ENCODE assay signal across 31 cellular contexts in the genomic region with DNA sequence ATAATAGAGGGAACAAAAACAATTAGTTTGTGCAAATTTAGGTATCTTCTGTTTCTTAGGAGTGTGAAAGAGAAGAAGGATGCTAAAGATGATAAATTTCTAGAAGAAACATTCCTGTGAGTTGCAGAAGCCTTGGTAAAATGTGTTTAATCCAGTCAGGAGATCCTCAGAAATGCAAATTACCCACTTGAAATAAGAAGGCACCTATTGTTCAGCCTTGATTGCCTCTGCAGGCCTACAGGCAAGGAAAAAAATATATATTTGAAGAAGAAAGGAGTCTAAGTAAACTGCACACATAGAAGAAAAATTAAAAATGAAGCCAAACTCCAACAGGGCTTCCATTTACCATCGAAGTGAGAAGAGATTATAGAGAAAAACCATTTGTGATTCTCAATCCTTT. TPM values are rescaled to one million over a fixed set of nuclear protein-coding genes. Genes with fewer than 3 reads are reported as not detected.
"Had no signal": no experiment of that assay in that cellular context is flagged by ENCODE, and none has a peak within 500 bp of the region (broad histone marks: within the 10 kb centered on the region; RNA-seq: fewer than 3 reads in every experiment).

No MANE protein-coding gene starts in this region.

- H3K9me3 Mint-ChIP-seq: activated CD4-positive, alpha-beta memory T cell treated with anti-CD3 and anti-CD28 coated beads for 36 hours; activated CD4-positive, alpha-beta T cell treated with anti-CD3 and anti-CD28 coated beads, Interleukin-2, amount 10 ng/mL, durations not matched to agents 24 days and 14 days; activated naive CD4-positive, alpha-beta T cell treated with anti-CD3 and anti-CD28 coated beads, Interleukin-2, amount 10 ng/mL, durations not matched to agents 7 days and 5 days; activated naive CD8-positive, alpha-beta T cell treated with anti-CD3 and anti-CD28 coated beads, Interleukin-2, amount 10 ng/mL, durations not matched to agents 7 days and 5 days; stimulated activated memory B cell treated with anti-CD40 and anti-IgM and Interleukin-4, amounts not matched to agents 10 μg/mL and 1 μg/mL and 100 μg/mL, for 72 hours had no signal

- H3K4me1 Mint-ChIP-seq: activated CD4-positive, alpha-beta T cell treated with anti-CD3 and anti-CD28 coated beads, Interleukin-2, amount 10 ng/mL, durations not matched to agents 24 days and 14 days; activated naive CD4-positive, alpha-beta T cell treated with anti-CD3 and anti-CD28 coated beads, Interleukin-2, amount 10 ng/mL, durations not matched to agents 7 days and 5 days; activated naive CD8-positive, alpha-beta T cell treated with anti-CD3 and anti-CD28 coated beads, Interleukin-2, amount 10 ng/mL, durations not matched to agents 7 days and 5 days; naive thymus-derived CD4-positive, alpha-beta T cell; stimulated activated memory B cell treated with anti-CD40 and anti-IgM and Interleukin-4, amounts not matched to agents 10 μg/mL and 1 μg/mL and 100 μg/mL, for 72 hours; stimulated activated naive CD8-positive, alpha-beta T cell treated with anti-CD3 and anti-CD28 coated beads, Interleukin-15, amount 100 ng/mL, for 72 hours; T-helper 17 cell had no signal

- H3K36me3 Mint-ChIP-seq: activated CD4-positive, alpha-beta memory T cell treated with anti-CD3 and anti-CD28 coated beads for 36 hours; activated naive CD4-positive, alpha-beta T cell treated with anti-CD3 and anti-CD28 coated beads, Interleukin-2, amount 10 ng/mL, durations not matched to agents 7 days and 5 days; activated naive CD8-positive, alpha-beta T cell treated with anti-CD3 and anti-CD28 coated beads, Interleukin-2, amount 10 ng/mL, durations not matched to agents 7 days and 5 days; naive thymus-derived CD4-positive, alpha-beta T cell; stimulated activated memory B cell treated with anti-CD40 and anti-IgM and Interleukin-4, amounts not matched to agents 10 μg/mL and 1 μg/mL and 100 μg/mL, for 72 hours had no signal

- H3K27ac ChIP-seq: heart right ventricle, left ventricle myocardium inferior, pancreas, psoas muscle, upper lobe of left lung, vagina, WERI-Rb-1 had no signal

- ATAC-seq: heart right ventricle; naive thymus-derived CD4-positive, alpha-beta T cell; pancreas; psoas muscle; stimulated activated memory B cell treated with anti-CD40 and anti-IgM and Interleukin-4, amounts not matched to agents 10 μg/mL and 1 μg/mL and 100 μg/mL, for 72 hours; stimulated activated naive CD8-positive, alpha-beta T cell treated with anti-CD3 and anti-CD28 coated beads, Interleukin-15, amount 100 ng/mL, for 72 hours; T-helper 17 cell had no signal

- H3K27me3 ChIP-seq: heart right ventricle, pancreas, upper lobe of left lung, vagina had no signal

- H3K9me3 ChIP-seq: heart right ventricle, left ventricle myocardium inferior, pancreas, psoas muscle, upper lobe of left lung, vagina had no signal

- DNase-seq: activated CD4-positive, alpha-beta memory T cell treated with anti-CD3 and anti-CD28 coated beads for 36 hours; activated CD4-positive, alpha-beta T cell treated with anti-CD3 and anti-CD28 coated beads, Interleukin-2, amount 10 ng/mL, durations not matched to agents 24 days and 14 days; activated CD4-positive, CD25-positive, alpha-beta regulatory T cell treated with anti-CD3 and anti-CD28 coated beads, Interleukin-2, amount 50 U/mL, for 72 hours; activated CD8-positive, alpha-beta memory T cell treated with anti-CD3 and anti-CD28 coated beads, Interleukin-2, amount 50 U/mL, for 48 hours; activated gamma-delta T cell; activated naive CD4-positive, alpha-beta T cell treated with anti-CD3 and anti-CD28 coated beads, Interleukin-2, amount 10 ng/mL, durations not matched to agents 7 days and 5 days; activated naive CD8-positive, alpha-beta T cell treated with anti-CD3 and anti-CD28 coated beads, Interleukin-2, amount 10 ng/mL, durations not matched to agents 7 days and 5 days; activated T-cell treated with anti-CD3 and anti-CD28 coated beads, Interleukin-2, amount 50 U/mL, for 24 hours; central memory CD4-positive, alpha-beta T cell; heart right ventricle; islet precursor cell; left ventricle myocardium inferior; naive thymus-derived CD4-positive, alpha-beta T cell; nucleus accumbens; pancreas; psoas muscle; stimulated activated CD4-positive, alpha-beta T cell treated with anti-CD3 and anti-CD28 coated beads, Interleukin-1b, Interleukin-23, amount 100 ng/mL, for 48 hours; stimulated activated CD4-positive, alpha-beta T cell treated with anti-CD3 and anti-CD28 coated beads, Interleukin-4, amount 100 ng/mL, for 4 hours; stimulated activated CD8-positive, alpha-beta memory T cell treated with anti-CD3 and anti-CD28 coated beads, Interleukin-4, amount 100 ng/mL, for 48 hours; stimulated activated naive CD8-positive, alpha-beta T cell treated with anti-CD3 and anti-CD28 coated beads, Interleukin-15, amount 100 ng/mL, for 72 hours; substantia nigra; T-helper 17 cell; T1000; upper lobe of left lung; WERI-Rb-1 had no signal

- H3K4me1 ChIP-seq: heart right ventricle, left ventricle myocardium inferior, pancreas, psoas muscle, upper lobe of left lung, vagina had no signal

- H3K4me3 ChIP-seq: heart right ventricle, left ventricle myocardium inferior, pancreas, psoas muscle, smooth muscle cell, upper lobe of left lung, vagina had no signal

- H3K4me3 Mint-ChIP-seq: activated CD4-positive, alpha-beta memory T cell treated with anti-CD3 and anti-CD28 coated beads for 36 hours; activated CD4-positive, alpha-beta T cell treated with anti-CD3 and anti-CD28 coated beads, Interleukin-2, amount 10 ng/mL, durations not matched to agents 24 days and 14 days; activated naive CD4-positive, alpha-beta T cell treated with anti-CD3 and anti-CD28 coated beads, Interleukin-2, amount 10 ng/mL, durations not matched to agents 7 days and 5 days; activated naive CD8-positive, alpha-beta T cell treated with anti-CD3 and anti-CD28 coated beads, Interleukin-2, amount 10 ng/mL, durations not matched to agents 7 days and 5 days; activated T-cell treated with anti-CD3 and anti-CD28 coated beads, Interleukin-2, amount 50 U/mL, for 24 hours; naive thymus-derived CD4-positive, alpha-beta T cell; stimulated activated memory B cell treated with anti-CD40 and anti-IgM and Interleukin-4, amounts not matched to agents 10 μg/mL and 1 μg/mL and 100 μg/mL, for 72 hours; stimulated activated naive CD8-positive, alpha-beta T cell treated with anti-CD3 and anti-CD28 coated beads, Interleukin-15, amount 100 ng/mL, for 72 hours; T-helper 17 cell had no signal

- H3K27ac Mint-ChIP-seq: activated CD4-positive, alpha-beta memory T cell treated with anti-CD3 and anti-CD28 coated beads for 36 hours; activated CD4-positive, alpha-beta T cell treated with anti-CD3 and anti-CD28 coated beads, Interleukin-2, amount 10 ng/mL, durations not matched to agents 24 days and 14 days; activated naive CD4-positive, alpha-beta T cell treated with anti-CD3 and anti-CD28 coated beads, Interleukin-2, amount 10 ng/mL, durations not matched to agents 7 days and 5 days; activated naive CD8-positive, alpha-beta T cell treated with anti-CD3 and anti-CD28 coated beads, Interleukin-2, amount 10 ng/mL, durations not matched to agents 7 days and 5 days; activated T-cell treated with anti-CD3 and anti-CD28 coated beads, Interleukin-2, amount 50 U/mL, for 24 hours; naive thymus-derived CD4-positive, alpha-beta T cell; stimulated activated memory B cell treated with anti-CD40 and anti-IgM and Interleukin-4, amounts not matched to agents 10 μg/mL and 1 μg/mL and 100 μg/mL, for 72 hours; stimulated activated naive CD8-positive, alpha-beta T cell treated with anti-CD3 and anti-CD28 coated beads, Interleukin-15, amount 100 ng/mL, for 72 hours; T-helper 17 cell had no signal

- H3K27me3 Mint-ChIP-seq: activated CD4-positive, alpha-beta memory T cell treated with anti-CD3 and anti-CD28 coated beads for 36 hours; activated CD4-positive, alpha-beta T cell treated with anti-CD3 and anti-CD28 coated beads, Interleukin-2, amount 10 ng/mL, durations not matched to agents 24 days and 14 days; activated naive CD4-positive, alpha-beta T cell treated with anti-CD3 and anti-CD28 coated beads, Interleukin-2, amount 10 ng/mL, durations not matched to agents 7 days and 5 days; activated naive CD8-positive, alpha-beta T cell treated with anti-CD3 and anti-CD28 coated beads, Interleukin-2, amount 10 ng/mL, durations not matched to agents 7 days and 5 days; activated T-cell treated with anti-CD3 and anti-CD28 coated beads, Interleukin-2, amount 50 U/mL, for 24 hours; naive thymus-derived CD4-positive, alpha-beta T cell; stimulated activated memory B cell treated with anti-CD40 and anti-IgM and Interleukin-4, amounts not matched to agents 10 μg/mL and 1 μg/mL and 100 μg/mL, for 72 hours; stimulated activated naive CD8-positive, alpha-beta T cell treated with anti-CD3 and anti-CD28 coated beads, Interleukin-15, amount 100 ng/mL, for 72 hours; T-helper 17 cell had no signal

- H3K36me3 ChIP-seq: heart right ventricle, left ventricle myocardium inferior, pancreas, upper lobe of left lung, vagina, WERI-Rb-1 had no signal

- H3K4me2 ChIP-seq: smooth muscle cell had no signal

RNA-seq across cellular contexts. Expression of gene LHX8, which starts 51.0 kb away (rescaled TPM):
- total RNA-seq: activated CD4-positive, alpha-beta memory T cell treated with anti-CD3 and anti-CD28 coated beads for 36 hours; activated CD4-positive, alpha-beta T cell treated with anti-CD3 and anti-CD28 coated beads, Interleukin-2, amount 10 ng/mL, durations not matched to agents 24 days and 14 days; activated naive CD8-positive, alpha-beta T cell treated with anti-CD3 and anti-CD28 coated beads, Interleukin-2, amount 10 ng/mL, durations not matched to agents 7 days and 5 days; endothelial cell of umbilical vein; fibroblast of lung; heart right ventricle; left ventricle myocardium inferior; lung microvascular endothelial cell; naive thymus-derived CD4-positive, alpha-beta T cell; pancreas; psoas muscle; smooth muscle cell; T-helper 17 cell; upper lobe of left lung; vagina had no signal
- polyA plus RNA-seq: endothelial cell of umbilical vein; fibroblast of lung; heart right ventricle; naive thymus-derived CD4-positive, alpha-beta T cell; pancreas; psoas muscle; smooth muscle cell had no signal
